In the genomic region with DNA sequence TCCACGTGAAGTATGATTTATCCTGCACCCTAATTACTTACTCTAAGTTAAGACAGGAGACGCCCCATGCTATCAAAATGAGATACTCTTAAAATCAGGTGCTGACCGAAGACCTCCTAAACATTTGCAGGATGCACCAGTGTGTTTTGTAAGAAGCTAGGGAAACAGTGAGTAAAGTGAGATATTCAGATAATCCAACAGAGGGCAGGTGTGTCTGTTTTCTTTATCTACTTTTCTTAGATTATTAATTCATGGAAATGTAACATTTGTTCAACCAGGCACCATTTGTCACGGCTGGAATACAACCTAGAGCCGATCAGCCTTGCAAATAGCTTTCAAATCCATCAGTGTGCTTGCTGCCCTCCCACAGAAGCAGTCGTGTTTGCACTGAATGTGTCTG, we compare ENCODE assay signal across 19 cellular contexts.
DNase-seq lines count a peak whose midpoint lies in the region; ATAC-seq and TF ChIP-seq lines count a peak whose summit lies in the region.
"Had no signal": no experiment of that assay in that cellular context is flagged by ENCODE, and none has a peak within 500 bp of the region (broad histone marks: within the 10 kb centered on the region; RNA-seq: fewer than 3 reads in every experiment).

No MANE protein-coding gene starts in this region.

- H2AFZ ChIP-seq in GM23338 = 0 out of 2 replicates have a peak overlapping the region, but pooled peaks have one; percentile 1

- no peaks in the 10 kb centered on the region for H3K4me1 Mint-ChIP-seq in GM23338
- H3K4me1 Mint-ChIP-seq in osteocyte (ENCODE audit: unreplicated experiment) = no peaks in the 10 kb centered on the region
- H3K4me1 Mint-ChIP-seq in natural killer cell treated with Interleukin-12 subunit alpha and Interleukin-12 subunit beta and Interleukin-15 and Interleukin-18, amount 100 ng/mL, for 72 hours (ENCODE audit: low read depth in 2 of 2) = no peaks in the 10 kb centered on the region
- H3K4me1 Mint-ChIP-seq: activated naive CD8-positive, alpha-beta T cell treated with anti-CD3 and anti-CD28 coated beads, Interleukin-2, amount 50 U/mL, for 24 hours had no signal

- H3K4me3 ChIP-seq in GM23338 (no peak overlapping the region), Panc1 (ENCODE audit: low read depth in 2 of 2, low read length in 2 of 2) (no peak overlapping the region), choroid plexus epithelial cell (ENCODE audit: low read depth, low read length) (no peak overlapping the region), psoas muscle (no peak overlapping the region)
- H3K4me3 ChIP-seq: BLaER1 treated with 17β-estradiol and CSF1 and Interleukin-3, amounts not matched to agents 10 nM and 100 nM; spleen had no signal

- H3K79me2 ChIP-seq in GM23338 (replicated peaks; ENCODE audit: insufficient read depth) = no peaks in the 10 kb centered on the region

- intact Hi-C loops in Panc1 (cut with micrococcal nuclease; ENCODE audit: unreplicated experiment) (no loop called here), psoas muscle (cut with DNase I) (no loop called here)

- no peak overlapping the region for H3K27ac ChIP-seq in GM23338 (ENCODE audit: low read depth)
- H3K27ac ChIP-seq in Panc1 (ENCODE audit: low read length) = no peak overlapping the region
- no peak overlapping the region for H3K27ac ChIP-seq in psoas muscle
- H3K27ac ChIP-seq: BLaER1 treated with 17β-estradiol and CSF1 and Interleukin-3, amounts not matched to agents 10 nM and 100 nM; spleen had no signal

- no peak for DNase-seq in GM23338 (ENCODE audit: low spot score)
- no peak for DNase-seq in Panc1 (ENCODE audit: low read depth, low spot score)
- DNase-seq in choroid plexus epithelial cell (ENCODE audit: low read depth) = peak; percentile 40
- DNase-seq in osteocyte (ENCODE audit: extremely low spot score, unreplicated experiment) = no peak
- no peak for DNase-seq in GDM1 (lab: John Stamatoyannopoulos, UW)
- DNase-seq in natural killer cell treated with Interleukin-12 subunit alpha and Interleukin-12 subunit beta and Interleukin-15 and Interleukin-18, amount 100 ng/mL, for 72 hours (ENCODE audit: low spot score) = no peak
- no peak for DNase-seq in psoas muscle
- DNase-seq: activated CD4-positive, CD25-positive, alpha-beta regulatory T cell; activated naive CD8-positive, alpha-beta T cell treated with anti-CD3 and anti-CD28 coated beads, Interleukin-2, amount 50 U/mL, for 24 hours; central memory CD4-positive, alpha-beta T cell; kidney glomerular epithelial cell; NCI-H446; nephron progenitor cell; SHP77; spleen; stimulated activated CD8-positive, alpha-beta memory T cell treated with anti-CD3 and anti-CD28 coated beads, Interleukin-4, amount 100 ng/mL, for 48 hours; substantia nigra; T-helper 2 cell had no signal

- H3K9me3 Mint-ChIP-seq in GM23338 = no peaks in the 10 kb centered on the region
- no peaks in the 10 kb centered on the region for H3K9me3 Mint-ChIP-seq in osteocyte (ENCODE audit: unreplicated experiment)
- H3K9me3 Mint-ChIP-seq in natural killer cell treated with Interleukin-12 subunit alpha and Interleukin-12 subunit beta and Interleukin-15 and Interleukin-18, amount 100 ng/mL, for 72 hours = no peaks in the 10 kb centered on the region
- H3K9me3 Mint-ChIP-seq: activated naive CD8-positive, alpha-beta T cell treated with anti-CD3 and anti-CD28 coated beads, Interleukin-2, amount 50 U/mL, for 24 hours had no signal

- BruUV-seq in Panc1 (replicated peaks; lab: Mats Ljungman, UMichigan) = no TSS peak

- in situ Hi-C loops in Panc1 (cut with HindIII; ENCODE audit: low pct_unique_long_range_greater_than_20kb, low sequenced_read_pairs) = no loop called here

- POLR2A ChIA-PET in Panc1 (lab: Charles Lee) = no interaction called here

- H4K20me1 ChIP-seq in GM23338 (replicated peaks; ENCODE audit: insufficient read depth) = no peaks in the 10 kb centered on the region
- H4K20me1 ChIP-seq: BLaER1 treated with 17β-estradiol and CSF1 and Interleukin-3, amounts not matched to agents 10 nM and 100 nM had no signal

- CTCF ChIA-PET in Panc1 (lab: Charles Lee) = interaction anchor here (0.7 kb wide), 1 partner anchor 650 kb away, joined by 5 read pairs; no protein-coding TSS in a partner anchor

- no peak overlapping the region for H3K4me2 ChIP-seq in GM23338
- H3K4me2 ChIP-seq: BLaER1 treated with 17β-estradiol and CSF1 and Interleukin-3, amounts not matched to agents 10 nM and 100 nM had no signal

- H3K27ac Mint-ChIP-seq in GM23338 = no peak overlapping the region
- H3K27ac Mint-ChIP-seq in osteocyte (ENCODE audit: unreplicated experiment) = no peak overlapping the region
- no peak overlapping the region for H3K27ac Mint-ChIP-seq in natural killer cell treated with Interleukin-12 subunit alpha and Interleukin-12 subunit beta and Interleukin-15 and Interleukin-18, amount 100 ng/mL, for 72 hours
- H3K27ac Mint-ChIP-seq: activated naive CD8-positive, alpha-beta T cell treated with anti-CD3 and anti-CD28 coated beads, Interleukin-2, amount 50 U/mL, for 24 hours; nephron progenitor cell had no signal

- no peaks in the 10 kb centered on the region; the same call in 1 of the 2 replicates for H3K9me2 ChIP-seq in GM23338 (ENCODE audit: insufficient read depth)

- no peaks in the 10 kb centered on the region for H3K9me3 ChIP-seq in Panc1 (ENCODE audit: control insufficient read depth, insufficient read depth, low read depth, low read length)
- no peaks in the 10 kb centered on the region for H3K9me3 ChIP-seq in psoas muscle
- H3K9me3 ChIP-seq: spleen had no signal

- WGBS in psoas muscle, 3 donors = 52 to 75% (median 71%) methylated on average over 6 of the region's 6 CpGs

- H3K4me3 Mint-ChIP-seq in GM23338 (no peak overlapping the region), osteocyte (ENCODE audit: unreplicated experiment) (no peak overlapping the region)
- H3K4me3 Mint-ChIP-seq in natural killer cell treated with Interleukin-12 subunit alpha and Interleukin-12 subunit beta and Interleukin-15 and Interleukin-18, amount 100 ng/mL, for 72 hours = no peak overlapping the region
- H3K4me3 Mint-ChIP-seq: activated naive CD8-positive, alpha-beta T cell treated with anti-CD3 and anti-CD28 coated beads, Interleukin-2, amount 50 U/mL, for 24 hours; nephron progenitor cell had no signal

- ATAC-seq in GM23338 (no peak), Panc1 (no peak), psoas muscle (no peak)
- no peak for ATAC-seq in natural killer cell treated with Interleukin-12 subunit alpha and Interleukin-12 subunit beta and Interleukin-15 and Interleukin-18, amount 100 ng/mL, for 72 hours
- ATAC-seq: activated naive CD8-positive, alpha-beta T cell treated with anti-CD3 and anti-CD28 coated beads, Interleukin-2, amount 50 U/mL, for 24 hours had no signal

- TF ChIP-seq CTCF in GM23338 (conservative IDR thresholded peaks at IDR 0.05; ENCODE audit: low read depth in 2 of 2) (peak; percentile 4 to 29; a peak in 2 of 4 replicates), Panc1 (IDR thresholded peaks at IDR 0.05) (peak; percentile 20; the same call in 1 of the 2 replicates), choroid plexus epithelial cell (conservative IDR thresholded peaks at IDR 0.05; ENCODE audit: low read depth, low read length) (peak; percentile 45), osteocyte (IDR thresholded peaks at IDR 0.05) (peak; percentile 29), psoas muscle (IDR thresholded peaks at IDR 0.05) (no peak)

- H3K27me3 Mint-ChIP-seq in GM23338 (ENCODE audit: insufficient read depth, low read depth, poor library complexity) (peaks cover under 1% of the 10 kb centered on the region), osteocyte (ENCODE audit: unreplicated experiment) (peaks cover 28% of the 10 kb centered on the region)
- H3K27me3 Mint-ChIP-seq in natural killer cell treated with Interleukin-12 subunit alpha and Interleukin-12 subunit beta and Interleukin-15 and Interleukin-18, amount 100 ng/mL, for 72 hours = peaks cover 4 to 22% of the 10 kb centered on the region in 2 donors

- no peaks in the 10 kb centered on the region for H3K4me1 ChIP-seq in GM23338 (ENCODE audit: insufficient read depth)
- H3K4me1 ChIP-seq in Panc1 (ENCODE audit: control insufficient read depth, insufficient read depth, low read length) = no peaks in the 10 kb centered on the region
- H3K4me1 ChIP-seq in psoas muscle = no peaks in the 10 kb centered on the region
- H3K4me1 ChIP-seq: BLaER1 treated with 17β-estradiol and CSF1 and Interleukin-3, amounts not matched to agents 10 nM and 100 nM; spleen had no signal

- no peaks in the 10 kb centered on the region for H3K36me3 ChIP-seq in GM23338 (ENCODE audit: insufficient read depth)
- H3K36me3 ChIP-seq in Panc1 (ENCODE audit: control insufficient read depth, insufficient read depth, low read length) = no peaks in the 10 kb centered on the region
- H3K36me3 ChIP-seq in psoas muscle (ENCODE audit: insufficient read depth in 1 of 2, low read depth in 1 of 2) = no peaks in the 10 kb centered on the region
- H3K36me3 ChIP-seq: BLaER1 treated with 17β-estradiol and CSF1 and Interleukin-3, amounts not matched to agents 10 nM and 100 nM; spleen had no signal

- H3K36me3 Mint-ChIP-seq in GM23338 (ENCODE audit: low read depth) = no peaks in the 10 kb centered on the region
- H3K36me3 Mint-ChIP-seq in osteocyte (ENCODE audit: unreplicated experiment) = no peaks in the 10 kb centered on the region
- no peaks in the 10 kb centered on the region for H3K36me3 Mint-ChIP-seq in natural killer cell treated with Interleukin-12 subunit alpha and Interleukin-12 subunit beta and Interleukin-15 and Interleukin-18, amount 100 ng/mL, for 72 hours

- H3F3A ChIP-seq in GM23338 (replicated peaks; ENCODE audit: low read depth) = no peaks in the 10 kb centered on the region

- H3K27me3 ChIP-seq in GM23338 (ENCODE audit: insufficient read depth) = no peaks in the 10 kb centered on the region
- H3K27me3 ChIP-seq in Panc1 (ENCODE audit: control insufficient read depth, insufficient read depth, low read length) = no peaks in the 10 kb centered on the region
- no peaks in the 10 kb centered on the region for H3K27me3 ChIP-seq in psoas muscle (ENCODE audit: insufficient read depth in 3 of 3, low read length in 2 of 3)
- H3K27me3 ChIP-seq: BLaER1 treated with 17β-estradiol and CSF1 and Interleukin-3, amounts not matched to agents 10 nM and 100 nM; spleen had no signal

TF ChIP-seq in GM23338, 12 proteins besides CTCF, POLR2A, EP300 and RAD21:
- TF ChIP-seq, protein P1, sequence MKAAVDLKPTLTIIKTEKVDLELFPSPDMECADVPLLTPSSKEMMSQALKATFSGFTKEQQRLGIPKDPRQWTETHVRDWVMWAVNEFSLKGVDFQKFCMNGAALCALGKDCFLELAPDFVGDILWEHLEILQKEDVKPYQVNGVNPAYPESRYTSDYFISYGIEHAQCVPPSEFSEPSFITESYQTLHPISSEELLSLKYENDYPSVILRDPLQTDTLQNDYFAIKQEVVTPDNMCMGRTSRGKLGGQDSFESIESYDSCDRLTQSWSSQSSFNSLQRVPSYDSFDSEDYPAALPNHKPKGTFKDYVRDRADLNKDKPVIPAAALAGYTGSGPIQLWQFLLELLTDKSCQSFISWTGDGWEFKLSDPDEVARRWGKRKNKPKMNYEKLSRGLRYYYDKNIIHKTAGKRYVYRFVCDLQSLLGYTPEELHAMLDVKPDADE (IDR thresholded peaks at IDR 0.05) = no peak
- TF ChIP-seq NANOG (IDR thresholded peaks at IDR 0.05; ENCODE audit: borderline replicate concordance) = no peak
